23 cellular contexts compared by ENCODE assay signal in genomic region chr4:137927972-137928371, GRCh38.
DNase-seq lines count a peak whose midpoint lies in the region; ATAC-seq lines count a peak whose summit lies in the region.
"Had no signal": no experiment of that assay in that cellular context is flagged by ENCODE, and none has a peak within 500 bp of the region (broad histone marks: within the 10 kb centered on the region; RNA-seq: fewer than 3 reads in every experiment).

No MANE protein-coding gene starts in this region.

- peak; percentile 69 for ATAC-seq in left lobe of liver
- ATAC-seq: A549; CD8-positive, alpha-beta T cell had no signal

- DNase-seq in left lobe of liver (ENCODE audit: low spot score) (no peak), NCI-H2227 treated with DMSO at 0.1 percent for 48 hours (lab: John Stamatoyannopoulos, UW) (no peak)
- DNase-seq: 8988T; ACHN; AML-193; BE2C; C1 segment of cervical spinal cord; Caco-2; Calu3; CD4-positive, alpha-beta memory T cell; CD4-positive, alpha-beta T cell; CD4-positive, CD25-positive, alpha-beta regulatory T cell; CD8-positive, alpha-beta memory T cell; CD8-positive, alpha-beta T cell; COR-L47; DMS 273 treated with DMSO at 0.1 percent for 48 hours; DMS153; DMS53; DMS79; DMS79 treated with DMSO at 0.1 percent for 48 hours; DND-41; EL had no signal
